ENCODE assay signal across 19 cellular contexts in the genomic region with DNA sequence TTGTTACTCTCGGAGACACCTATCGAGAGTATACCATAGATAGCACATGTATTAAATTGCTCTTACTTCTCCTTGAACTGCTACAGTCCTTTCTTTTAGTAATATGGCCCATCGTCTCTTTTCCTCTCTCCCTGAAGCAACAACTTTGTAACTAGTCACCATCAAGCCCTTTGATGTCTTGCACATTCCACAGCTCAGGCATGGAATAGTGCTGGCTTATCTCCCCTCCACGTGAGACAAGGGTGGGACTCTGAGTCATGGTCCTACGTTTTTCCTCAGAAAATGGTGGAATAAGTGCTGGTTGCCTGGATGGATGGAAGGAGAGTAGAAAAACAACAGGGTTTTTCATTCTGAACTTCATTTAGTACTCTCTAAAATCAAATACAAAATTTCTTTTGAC.
DNase-seq lines count a peak whose midpoint lies in the region; ATAC-seq, FAIRE-seq and TF ChIP-seq lines count a peak whose summit lies in the region.
"Had no signal": no experiment of that assay in that cellular context is flagged by ENCODE, and none has a peak within 500 bp of the region (broad histone marks: within the 10 kb centered on the region; RNA-seq: fewer than 3 reads in every experiment).

No MANE protein-coding gene starts in this region.

- no peaks in the 10 kb centered on the region for H3K27me3 ChIP-seq in OCI-LY3 (ENCODE audit: low read depth, low read length)
- no peaks in the 10 kb centered on the region for H3K27me3 ChIP-seq in K562 (ENCODE audit: control insufficient read depth in 2 of 2, insufficient read depth in 2 of 2, low read length in 2 of 2)
- H3K27me3 ChIP-seq in mesendoderm (ENCODE audit: insufficient read depth, low read length, poor library complexity) = no peaks in the 10 kb centered on the region
- H3K27me3 ChIP-seq: SJSA1 had no signal

- no peak overlapping the region for H4K8ac ChIP-seq in mesendoderm (ENCODE audit: low read depth, low read length)

- no peak overlapping the region for H3K4ac ChIP-seq in mesendoderm (ENCODE audit: low read depth, low read length)

- H3K4me1 ChIP-seq in OCI-LY3 (ENCODE audit: low read length) = peaks cover 41% of the 10 kb centered on the region
- H3K4me1 ChIP-seq in K562 (replicated peaks in 1 of 2; ENCODE audit: control insufficient read depth in 2 of 2, insufficient read depth in 2 of 2, low read length in 2 of 2) = peaks cover 0 to 23% of the 10 kb centered on the region in 2 experiments; a peak in 3 of 5 replicates
- H3K4me1 ChIP-seq in mesendoderm (ENCODE audit: control insufficient read depth, low read depth, low read length) = peaks cover 2% of the 10 kb centered on the region
- H3K4me1 ChIP-seq: SJSA1 had no signal

- FAIRE-seq in K562 (lab: Jason Lieb, UNC) = peak; percentile 65
- FAIRE-seq: GM19239 had no signal

- POLR2A ChIA-PET in K562 (lab: Yijun Ruan, JAX) = interaction anchor here (1.4 kb wide), 1 partner anchor 72 kb away, joined by 3 read pairs; no protein-coding TSS in a partner anchor

- no peak overlapping the region for H4K5ac ChIP-seq in mesendoderm (ENCODE audit: low read length)

- TF ChIP-seq EP300 in K562 (IDR thresholded peaks at IDR 0.05; ENCODE audit: low read length) = no peak

- H3K23ac ChIP-seq in mesendoderm (ENCODE audit: low read length) = no peak overlapping the region

- no peaks in the 10 kb centered on the region for H3K79me1 ChIP-seq in mesendoderm (ENCODE audit: low read length)

- no peak for TF ChIP-seq POLR2A in K562 (conservative IDR thresholded peaks at IDR 0.05)

- TF ChIP-seq CTCF in OCI-LY3 (IDR thresholded peaks at IDR 0.05; ENCODE audit: low read depth, low read length) (no peak), K562 (IDR thresholded peaks at IDR 0.05 in 2 of 3, conservative IDR thresholded peaks at IDR 0.05 in 1 of 3; ENCODE audit: insufficient read depth in 2 of 3, low read depth in 1 of 3, low read length in 3 of 3) (no peak)

- intact Hi-C loops in K562 (cut with micrococcal nuclease) = loop anchor here (5.0 kb wide), 1 partner anchor 87 kb away; no protein-coding TSS in a partner anchor

- no peak overlapping the region for H2AK5ac ChIP-seq in mesendoderm (ENCODE audit: low read length)

- ATAC-seq in K562 (0 out of 3 replicates have a peak, but pooled peaks have one; percentile 6), GM21737 (IDR thresholded peaks at IDR 0.05; ENCODE audit: unreplicated experiment) (no peak), GM19023 (IDR thresholded peaks at IDR 0.05; ENCODE audit: unreplicated experiment) (no peak)
- ATAC-seq: CD8-positive, alpha-beta T cell; Right ventricle myocardium inferior had no signal

- H3K56ac ChIP-seq in mesendoderm (ENCODE audit: low read length) = no peak overlapping the region

- peak; percentile 54 for DNase-seq in A172 (ENCODE audit: low spot score)
- peak in 3 of 4 experiments; percentile 9 to 26 (median 22) for DNase-seq in K562 (ENCODE audit: extremely low read depth in 1 of 4, low spot score in 3 of 4)
- DNase-seq in mesendoderm = peak; percentile 72
- DNase-seq in effector CD4-positive, alpha-beta T cell = no peak
- DNase-seq in NK-92 treated with Interleukin-12 subunit alpha and Interleukin-12 subunit beta, amount 100 ng/mL, for 24 hours (lab: John Stamatoyannopoulos, UW) = no peak
- DNase-seq: 8988T; C1 segment of cervical spinal cord; Calu3; CD8-positive, alpha-beta T cell; NCI-H1417; NCI-H187; NCI-H2107; NCI-H510A had no signal

- H2BK5ac ChIP-seq in mesendoderm (ENCODE audit: low read length) = no peak overlapping the region

- in situ Hi-C loops in K562 (cut with MboI) = no loop called here

- H2BK120ac ChIP-seq in mesendoderm (ENCODE audit: low read depth, low read length) = no peak overlapping the region

- H3K4me2 ChIP-seq in OCI-LY3 (ENCODE audit: low read length) (peak overlapping the region; percentile 54; the same call in 1 of the 2 replicates), K562 (ENCODE audit: insufficient read depth, low read length) (peak overlapping the region; percentile 15), mesendoderm (ENCODE audit: low read length) (no peak overlapping the region)

- H2AFZ ChIP-seq in OCI-LY3 (ENCODE audit: low read depth, low read length) (no peak overlapping the region), K562 (ENCODE audit: low read depth, low read length) (peak overlapping the region; percentile 87)

- CTCF ChIA-PET in K562 (lab: Yijun Ruan, JAX; ENCODE audit: low intra/inter-chr PET ratio) = no interaction called here

- H2BK15ac ChIP-seq in mesendoderm (replicated peaks; ENCODE audit: low read depth) = no peak overlapping the region

- H3K9me3 ChIP-seq in OCI-LY3 (ENCODE audit: insufficient read depth, low read length) = peaks cover 7% of the 10 kb centered on the region
- no peaks in the 10 kb centered on the region for H3K9me3 ChIP-seq in K562 (replicated peaks; ENCODE audit: control insufficient read depth, insufficient read depth, low read depth, low read length)
- H3K9me3 ChIP-seq: SJSA1 had no signal

- peak overlapping the region; percentile 58 for H3K27ac ChIP-seq in OCI-LY3 (ENCODE audit: low read length)
- no peak overlapping the region; the same call in 2 of the 3 replicates for H3K27ac ChIP-seq in K562 (ENCODE audit: extremely low read depth, low read depth, low read length)
- no peak overlapping the region for H3K27ac ChIP-seq in mesendoderm (ENCODE audit: low read depth, low read length)
- H3K27ac ChIP-seq: SJSA1 had no signal

- no peaks in the 10 kb centered on the region for H4K20me1 ChIP-seq in OCI-LY3 (ENCODE audit: insufficient read depth, low read length)
- H4K20me1 ChIP-seq in K562 (replicated peaks; ENCODE audit: control insufficient read depth, insufficient read depth, low read length) = no peaks in the 10 kb centered on the region

- H3K4me3 ChIP-seq in OCI-LY3 (ENCODE audit: low read length) (no peak overlapping the region), K562 (no peak overlapping the region), mesendoderm (ENCODE audit: low read length) (no peak overlapping the region)
- H3K4me3 ChIP-seq: SJSA1 had no signal

- H3K79me2 ChIP-seq in OCI-LY3 (ENCODE audit: low read length) (no peaks in the 10 kb centered on the region), K562 (ENCODE audit: control insufficient read depth, insufficient read depth, low read length) (no peaks in the 10 kb centered on the region), mesendoderm (ENCODE audit: control insufficient read depth, insufficient read depth, low read length) (no peaks in the 10 kb centered on the region)

- TF ChIP-seq RAD21 in K562 (CRISPR knock-in tag; conservative IDR thresholded peaks at IDR 0.05 in 1 of 2, IDR thresholded peaks at IDR 0.05 in 1 of 2) = no peak

- H3K36me3 ChIP-seq in OCI-LY3 (replicated peaks; ENCODE audit: low read depth, low read length) (peaks cover 15% of the 10 kb centered on the region), K562 (ENCODE audit: control insufficient read depth, insufficient read depth, low read length) (no peaks in the 10 kb centered on the region), mesendoderm (ENCODE audit: control insufficient read depth, insufficient read depth, low read length) (no peaks in the 10 kb centered on the region)
- H3K36me3 ChIP-seq: SJSA1 had no signal

- H3K18ac ChIP-seq in mesendoderm (ENCODE audit: low read length) = no peak overlapping the region

- no peak overlapping the region for H3K9ac ChIP-seq in OCI-LY3 (ENCODE audit: low read length)
- H3K9ac ChIP-seq in K562 (ENCODE audit: insufficient read depth in 1 of 2, low read depth in 2 of 2, low read length in 2 of 2) = no peak overlapping the region
- no peak overlapping the region for H3K9ac ChIP-seq in mesendoderm (ENCODE audit: low read length)

- BruUV-seq in K562 (replicated peaks; lab: Mats Ljungman, UMichigan) = no TSS peak

- H3K9me1 ChIP-seq in K562 (ENCODE audit: control insufficient read depth, insufficient read depth, low read length) = no peaks in the 10 kb centered on the region

- 29% methylated on average over 5 of the region's 5 CpGs for whole genome bisulfite sequencing in K562 (ENCODE audit: insufficient coverage, low coverage, missing lambda C conversion rate)
- no CpG with 5 or more reads among the region's 5 CpGs for WGBS in mesendoderm (ENCODE audit: extremely low coverage, insufficient coverage, low lambda C conversion rate)

TF ChIP-seq in K562, 482 proteins besides CTCF, POLR2A, EP300 and RAD21 (continues in another document):
- TF ChIP-seq, protein P1, sequence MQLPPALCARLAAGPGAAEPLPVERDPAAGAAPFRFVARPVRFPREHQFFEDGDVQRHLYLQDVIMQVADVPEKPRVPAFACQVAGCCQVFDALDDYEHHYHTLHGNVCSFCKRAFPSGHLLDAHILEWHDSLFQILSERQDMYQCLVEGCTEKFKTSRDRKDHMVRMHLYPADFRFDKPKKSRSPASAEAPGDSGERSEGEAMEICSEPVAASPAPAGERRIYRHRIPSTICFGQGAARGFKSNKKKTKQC (CRISPR knock-in tag; IDR thresholded peaks at IDR 0.05) = no peak
- peak; percentile 53; the same call in 1 of the 2 replicates for TF ChIP-seq JUND (IDR thresholded peaks at IDR 0.05; ENCODE audit: borderline replicate concordance, low read depth, low read length)
- TF ChIP-seq JUND (tag; IDR thresholded peaks at IDR 0.05; ENCODE audit: borderline replicate concordance, low read depth, low read length) = peak; percentile 56; the same call in 1 of the 3 replicates
- TF ChIP-seq L3MBTL2 (IDR thresholded peaks at IDR 0.05) = peak; percentile 43; the same call in 1 of the 2 replicates
- TF ChIP-seq, protein P2, sequence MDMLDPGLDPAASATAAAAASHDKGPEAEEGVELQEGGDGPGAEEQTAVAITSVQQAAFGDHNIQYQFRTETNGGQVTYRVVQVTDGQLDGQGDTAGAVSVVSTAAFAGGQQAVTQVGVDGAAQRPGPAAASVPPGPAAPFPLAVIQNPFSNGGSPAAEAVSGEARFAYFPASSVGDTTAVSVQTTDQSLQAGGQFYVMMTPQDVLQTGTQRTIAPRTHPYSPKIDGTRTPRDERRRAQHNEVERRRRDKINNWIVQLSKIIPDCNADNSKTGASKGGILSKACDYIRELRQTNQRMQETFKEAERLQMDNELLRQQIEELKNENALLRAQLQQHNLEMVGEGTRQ (CRISPR knock-in tag; IDR thresholded peaks at IDR 0.05) = no peak
- no peak for TF ChIP-seq FOXK2 (conservative IDR thresholded peaks at IDR 0.05 in 1 of 2, IDR thresholded peaks at IDR 0.05 in 1 of 2; ENCODE audit: low read depth in 2 of 2)
- peak; percentile 71 for TF ChIP-seq BHLHE40 (IDR thresholded peaks at IDR 0.05; ENCODE audit: low read length)
- TF ChIP-seq ZNF324 (CRISPR knock-in tag; IDR thresholded peaks at IDR 0.05) = no peak
- peak; percentile 85 for TF ChIP-seq FOSL1 (tag; conservative IDR thresholded peaks at IDR 0.05)

Comparison
In these comparisons a context has a peak if more than half of its experiments do, and no peak if none do; other contexts are left out.
1. DNase-seq: peak in A172 (single experiment), K562 (3 of 4) and mesendoderm (single experiment); none in effector CD4-positive, alpha-beta T cell (single experiment) and NK-92 treated with Interleukin-12 subunit alpha and Interleukin-12 subunit beta, amount 100 ng/mL, for 24 hours (single experiment).